Comparison of ENCODE assay signal across 18 cellular contexts in genomic region chr3:56761023-56761422, GRCh38. TPM values are rescaled to one million over a fixed set of nuclear protein-coding genes. Genes with fewer than 3 reads are reported as not detected.
DNase-seq lines count a peak whose midpoint lies in the region; ATAC-seq and TF ChIP-seq lines count a peak whose summit lies in the region.
"Had no signal": no experiment of that assay in that cellular context is flagged by ENCODE, and none has a peak within 500 bp of the region (broad histone marks: within the 10 kb centered on the region; RNA-seq: fewer than 3 reads in every experiment).

No MANE protein-coding gene starts in this region.

- peak overlapping the region; percentile 65 to 90 (median 76) for H3K27ac Mint-ChIP-seq in CD4-positive, CD25-positive, alpha-beta regulatory T cell
- peak overlapping the region in 7 of 8 donors; percentile 47 to 96 (median 81) for H3K27ac Mint-ChIP-seq in CD8-positive, alpha-beta memory T cell
- H3K27ac Mint-ChIP-seq in activated naive CD8-positive, alpha-beta T cell treated with anti-CD3 and anti-CD28 coated beads, Interleukin-2, amount 50 U/mL, for 24 hours = peak overlapping the region; percentile 86
- H3K27ac Mint-ChIP-seq in natural killer cell treated with Interleukin-12 subunit alpha and Interleukin-12 subunit beta and Interleukin-15 and Interleukin-18, amount 100 ng/mL, for 72 hours = peak overlapping the region; percentile 66 to 90
- H3K27ac Mint-ChIP-seq in activated CD4-positive, alpha-beta memory T cell treated with anti-CD3 and anti-CD28 coated beads, Interleukin-2, amount 10 ng/mL, durations not matched to agents 7 days and 5 days = no peak overlapping the region

- POLR2A ChIA-PET in CD8-positive, alpha-beta memory T cell (lab: Charles Lee) = interaction anchor here (1.0 to 1.5 kb wide), 2 partner anchors 15 to 22 kb away, joined by 3 read pairs; no protein-coding TSS in a partner anchor
- POLR2A ChIA-PET in activated CD4-positive, alpha-beta memory T cell treated with anti-CD3 and anti-CD28 coated beads, Interleukin-2, amount 10 ng/mL, durations not matched to agents 7 days and 5 days (lab: Charles Lee) = interaction anchor here (0.7 to 1.5 kb wide), 2 partner anchors 22 to 28 kb away, joined by 3 to 5 read pairs; no protein-coding TSS in a partner anchor

- H3K36me3 Mint-ChIP-seq in CD4-positive, CD25-positive, alpha-beta regulatory T cell = peaks cover 66% of the 10 kb centered on the region
- peaks cover 0 to 73% (median 25%) of the 10 kb centered on the region in 3 donors for H3K36me3 Mint-ChIP-seq in CD8-positive, alpha-beta memory T cell
- H3K36me3 Mint-ChIP-seq in activated naive CD8-positive, alpha-beta T cell treated with anti-CD3 and anti-CD28 coated beads, Interleukin-2, amount 50 U/mL, for 24 hours (ENCODE audit: low read depth) = peaks cover 55% of the 10 kb centered on the region
- peaks cover 14% of the 10 kb centered on the region for H3K36me3 Mint-ChIP-seq in natural killer cell treated with Interleukin-12 subunit alpha and Interleukin-12 subunit beta and Interleukin-15 and Interleukin-18, amount 100 ng/mL, for 72 hours
- H3K36me3 Mint-ChIP-seq in activated CD4-positive, alpha-beta memory T cell treated with anti-CD3 and anti-CD28 coated beads, Interleukin-2, amount 10 ng/mL, durations not matched to agents 7 days and 5 days (ENCODE audit: low read depth) = peaks cover 69% of the 10 kb centered on the region

- H3K27ac ChIP-seq in CD4-positive, CD25-positive, alpha-beta regulatory T cell (ENCODE audit: insufficient read depth, low read length, poor library complexity, severe bottlenecking) = no peak overlapping the region
- no peak overlapping the region for H3K27ac ChIP-seq in CD8-positive, alpha-beta memory T cell (ENCODE audit: low read depth, low read length)
- H3K27ac ChIP-seq in tibial nerve = no peak overlapping the region
- H3K27ac ChIP-seq: RWPE1, SJCRH30 had no signal

- H3K9me3 ChIP-seq in CD4-positive, CD25-positive, alpha-beta regulatory T cell (ENCODE audit: control insufficient read depth in 2 of 2, low read length in 2 of 2) = no peaks in the 10 kb centered on the region
- no peaks in the 10 kb centered on the region for H3K9me3 ChIP-seq in CD8-positive, alpha-beta memory T cell (ENCODE audit: low read length)
- no peaks in the 10 kb centered on the region for H3K9me3 ChIP-seq in tibial nerve
- H3K9me3 ChIP-seq: SJCRH30 had no signal

- DNase-seq in CD4-positive, CD25-positive, alpha-beta regulatory T cell = no peak
- no peak for DNase-seq in CD8-positive, alpha-beta memory T cell
- no peak for DNase-seq in activated naive CD8-positive, alpha-beta T cell treated with anti-CD3 and anti-CD28 coated beads, Interleukin-2, amount 50 U/mL, for 24 hours
- DNase-seq in natural killer cell treated with Interleukin-12 subunit alpha and Interleukin-12 subunit beta and Interleukin-15 and Interleukin-18, amount 100 ng/mL, for 72 hours (ENCODE audit: low spot score) = no peak
- no peak for DNase-seq in activated CD4-positive, alpha-beta memory T cell treated with anti-CD3 and anti-CD28 coated beads, Interleukin-2, amount 10 ng/mL, durations not matched to agents 7 days and 5 days
- DNase-seq in DMS153 treated with DMSO at 0.1 percent for 48 hours (lab: John Stamatoyannopoulos, UW; ENCODE audit: unreplicated experiment) (no peak), tibial nerve (ENCODE audit: low spot score in 2 of 2) (no peak)
- DNase-seq: C1 segment of cervical spinal cord, DMS79, HCEC 1CT, NCI-H1417, NCI-H1930, NCI-H2171 treated with DMSO at 0.1 percent for 48 hours, NCI-H82, PC-3, SJCRH30 had no signal

- H3K4me3 ChIP-seq in CD4-positive, CD25-positive, alpha-beta regulatory T cell (ENCODE audit: low read depth, low read length) = no peak overlapping the region
- no peak overlapping the region for H3K4me3 ChIP-seq in CD8-positive, alpha-beta memory T cell (ENCODE audit: low read length)
- no peak overlapping the region for H3K4me3 ChIP-seq in tibial nerve
- H3K4me3 ChIP-seq: SJCRH30 had no signal

- CTCF ChIA-PET in CD8-positive, alpha-beta memory T cell (lab: Charles Lee) = interaction anchor here (1.0 to 1.6 kb wide), 3 partner anchors 16 to 41 kb away, joined by 3 to 5 read pairs (median 3); partner anchors contain the start of gene ARHGEF3
- CTCF ChIA-PET in activated CD4-positive, alpha-beta memory T cell treated with anti-CD3 and anti-CD28 coated beads, Interleukin-2, amount 10 ng/mL, durations not matched to agents 7 days and 5 days (lab: Charles Lee) = no interaction called here

- no peaks in the 10 kb centered on the region for H3K27me3 ChIP-seq in CD4-positive, CD25-positive, alpha-beta regulatory T cell (ENCODE audit: control insufficient read depth, insufficient read depth, low read length)
- no peaks in the 10 kb centered on the region for H3K27me3 ChIP-seq in CD8-positive, alpha-beta memory T cell (ENCODE audit: insufficient read depth, low read length, poor library complexity, severe bottlenecking)
- no peaks in the 10 kb centered on the region for H3K27me3 ChIP-seq in tibial nerve
- H3K27me3 ChIP-seq: SJCRH30 had no signal

- ATAC-seq in CD4-positive, CD25-positive, alpha-beta regulatory T cell (ENCODE audit: low read depth in 2 of 2) = no peak
- ATAC-seq in activated naive CD8-positive, alpha-beta T cell treated with anti-CD3 and anti-CD28 coated beads, Interleukin-2, amount 50 U/mL, for 24 hours = no peak
- no peak for ATAC-seq in natural killer cell treated with Interleukin-12 subunit alpha and Interleukin-12 subunit beta and Interleukin-15 and Interleukin-18, amount 100 ng/mL, for 72 hours
- no peak for ATAC-seq in esophagus mucosa
- ATAC-seq: PC-3 had no signal

- H3K4me1 Mint-ChIP-seq in CD4-positive, CD25-positive, alpha-beta regulatory T cell = peaks cover 23 to 93% (median 64%) of the 10 kb centered on the region in 4 donors
- peaks cover 81 to 95% (median 94%) of the 10 kb centered on the region in 3 donors for H3K4me1 Mint-ChIP-seq in CD8-positive, alpha-beta memory T cell
- peaks cover 90% of the 10 kb centered on the region for H3K4me1 Mint-ChIP-seq in activated naive CD8-positive, alpha-beta T cell treated with anti-CD3 and anti-CD28 coated beads, Interleukin-2, amount 50 U/mL, for 24 hours
- peaks cover 76 to 85% of the 10 kb centered on the region in 2 donors for H3K4me1 Mint-ChIP-seq in natural killer cell treated with Interleukin-12 subunit alpha and Interleukin-12 subunit beta and Interleukin-15 and Interleukin-18, amount 100 ng/mL, for 72 hours (ENCODE audit: low read depth in 2 of 2)
- H3K4me1 Mint-ChIP-seq in activated CD4-positive, alpha-beta memory T cell treated with anti-CD3 and anti-CD28 coated beads, Interleukin-2, amount 10 ng/mL, durations not matched to agents 7 days and 5 days = peaks cover 48% of the 10 kb centered on the region

- TF ChIP-seq EP300 in tibial nerve (IDR thresholded peaks at IDR 0.05) = no peak

- peaks cover 31% of the 10 kb centered on the region for H3K36me3 ChIP-seq in CD4-positive, CD25-positive, alpha-beta regulatory T cell (ENCODE audit: control insufficient read depth, insufficient read depth, low read length)
- peaks cover 8% of the 10 kb centered on the region for H3K36me3 ChIP-seq in CD8-positive, alpha-beta memory T cell (ENCODE audit: insufficient read depth, low read length)
- no peaks in the 10 kb centered on the region for H3K36me3 ChIP-seq in tibial nerve
- H3K36me3 ChIP-seq: SJCRH30 had no signal

- no peak for TF ChIP-seq CTCF in tibial nerve (IDR thresholded peaks at IDR 0.05)

- WGBS in tibial nerve, 2 donors = 89 to 97% methylated on average over 2 of the region's 2 CpGs

- H3K9me3 Mint-ChIP-seq in CD4-positive, CD25-positive, alpha-beta regulatory T cell = no peaks in the 10 kb centered on the region
- H3K9me3 Mint-ChIP-seq in CD8-positive, alpha-beta memory T cell = no peaks in the 10 kb centered on the region
- no peaks in the 10 kb centered on the region for H3K9me3 Mint-ChIP-seq in activated naive CD8-positive, alpha-beta T cell treated with anti-CD3 and anti-CD28 coated beads, Interleukin-2, amount 50 U/mL, for 24 hours
- H3K9me3 Mint-ChIP-seq in natural killer cell treated with Interleukin-12 subunit alpha and Interleukin-12 subunit beta and Interleukin-15 and Interleukin-18, amount 100 ng/mL, for 72 hours = no peaks in the 10 kb centered on the region
- H3K9me3 Mint-ChIP-seq in activated CD4-positive, alpha-beta memory T cell treated with anti-CD3 and anti-CD28 coated beads, Interleukin-2, amount 10 ng/mL, durations not matched to agents 7 days and 5 days = no peaks in the 10 kb centered on the region

- H3K4me1 ChIP-seq in CD4-positive, CD25-positive, alpha-beta regulatory T cell (ENCODE audit: control insufficient read depth, insufficient read depth, low read length, poor library complexity, severe bottlenecking) = peaks cover 27% of the 10 kb centered on the region
- H3K4me1 ChIP-seq in CD8-positive, alpha-beta memory T cell (ENCODE audit: insufficient read depth, low read length) = peaks cover 72% of the 10 kb centered on the region
- peaks cover 0 to 21% (median 16%) of the 10 kb centered on the region in 4 donors for H3K4me1 ChIP-seq in tibial nerve

- no peaks in the 10 kb centered on the region for H3K27me3 Mint-ChIP-seq in CD4-positive, CD25-positive, alpha-beta regulatory T cell
- no peaks in the 10 kb centered on the region for H3K27me3 Mint-ChIP-seq in CD8-positive, alpha-beta memory T cell
- no peaks in the 10 kb centered on the region for H3K27me3 Mint-ChIP-seq in activated naive CD8-positive, alpha-beta T cell treated with anti-CD3 and anti-CD28 coated beads, Interleukin-2, amount 50 U/mL, for 24 hours
- no peaks in the 10 kb centered on the region for H3K27me3 Mint-ChIP-seq in natural killer cell treated with Interleukin-12 subunit alpha and Interleukin-12 subunit beta and Interleukin-15 and Interleukin-18, amount 100 ng/mL, for 72 hours
- peaks cover 2% of the 10 kb centered on the region for H3K27me3 Mint-ChIP-seq in activated CD4-positive, alpha-beta memory T cell treated with anti-CD3 and anti-CD28 coated beads, Interleukin-2, amount 10 ng/mL, durations not matched to agents 7 days and 5 days

- H3K4me3 Mint-ChIP-seq in CD4-positive, CD25-positive, alpha-beta regulatory T cell = peak overlapping the region in 1 of 4 donors; percentile 63
- peak overlapping the region in 1 of 7 donors; percentile 4 for H3K4me3 Mint-ChIP-seq in CD8-positive, alpha-beta memory T cell
- no peak overlapping the region for H3K4me3 Mint-ChIP-seq in activated naive CD8-positive, alpha-beta T cell treated with anti-CD3 and anti-CD28 coated beads, Interleukin-2, amount 50 U/mL, for 24 hours
- peak overlapping the region; percentile 20 for H3K4me3 Mint-ChIP-seq in natural killer cell treated with Interleukin-12 subunit alpha and Interleukin-12 subunit beta and Interleukin-15 and Interleukin-18, amount 100 ng/mL, for 72 hours
- H3K4me3 Mint-ChIP-seq in activated CD4-positive, alpha-beta memory T cell treated with anti-CD3 and anti-CD28 coated beads, Interleukin-2, amount 10 ng/mL, durations not matched to agents 7 days and 5 days = no peak overlapping the region

- no peak for TF ChIP-seq POLR2A in tibial nerve (IDR thresholded peaks at IDR 0.05)

RNA-seq across cellular contexts. Expression of gene ARHGEF3, which starts 40.7 kb away (rescaled TPM):
- total RNA-seq in CD4-positive, CD25-positive, alpha-beta regulatory T cell = 101 TPM
- 100 to 1,000 TPM in 3 of 4 donors, 10 to 100 TPM in 1; 87.8 to 137 (median 105) TPM for polyA plus RNA-seq in CD4-positive, CD25-positive, alpha-beta regulatory T cell
- 10 to 100 TPM; 55.1 to 56.6 TPM for total RNA-seq in CD8-positive, alpha-beta memory T cell
- polyA plus RNA-seq in CD8-positive, alpha-beta memory T cell = 110 TPM
- 100 to 1,000 TPM in 1 of 2 donors, 10 to 100 TPM in 1; 42.9 to 102 TPM for total RNA-seq in natural killer cell treated with Interleukin-12 subunit alpha and Interleukin-12 subunit beta and Interleukin-15 and Interleukin-18, amount 100 ng/mL, for 72 hours
- 10 to 100 TPM; 71.3 TPM for total RNA-seq in activated CD4-positive, alpha-beta memory T cell treated with anti-CD3 and anti-CD28 coated beads, Interleukin-2, amount 10 ng/mL, durations not matched to agents 7 days and 5 days
- 30.2 TPM for total RNA-seq in esophagus mucosa
- total RNA-seq in tibial nerve = 10 to 100 TPM; 13.0 to 21.9 (median 13.8) TPM
